In the genomic region with DNA sequence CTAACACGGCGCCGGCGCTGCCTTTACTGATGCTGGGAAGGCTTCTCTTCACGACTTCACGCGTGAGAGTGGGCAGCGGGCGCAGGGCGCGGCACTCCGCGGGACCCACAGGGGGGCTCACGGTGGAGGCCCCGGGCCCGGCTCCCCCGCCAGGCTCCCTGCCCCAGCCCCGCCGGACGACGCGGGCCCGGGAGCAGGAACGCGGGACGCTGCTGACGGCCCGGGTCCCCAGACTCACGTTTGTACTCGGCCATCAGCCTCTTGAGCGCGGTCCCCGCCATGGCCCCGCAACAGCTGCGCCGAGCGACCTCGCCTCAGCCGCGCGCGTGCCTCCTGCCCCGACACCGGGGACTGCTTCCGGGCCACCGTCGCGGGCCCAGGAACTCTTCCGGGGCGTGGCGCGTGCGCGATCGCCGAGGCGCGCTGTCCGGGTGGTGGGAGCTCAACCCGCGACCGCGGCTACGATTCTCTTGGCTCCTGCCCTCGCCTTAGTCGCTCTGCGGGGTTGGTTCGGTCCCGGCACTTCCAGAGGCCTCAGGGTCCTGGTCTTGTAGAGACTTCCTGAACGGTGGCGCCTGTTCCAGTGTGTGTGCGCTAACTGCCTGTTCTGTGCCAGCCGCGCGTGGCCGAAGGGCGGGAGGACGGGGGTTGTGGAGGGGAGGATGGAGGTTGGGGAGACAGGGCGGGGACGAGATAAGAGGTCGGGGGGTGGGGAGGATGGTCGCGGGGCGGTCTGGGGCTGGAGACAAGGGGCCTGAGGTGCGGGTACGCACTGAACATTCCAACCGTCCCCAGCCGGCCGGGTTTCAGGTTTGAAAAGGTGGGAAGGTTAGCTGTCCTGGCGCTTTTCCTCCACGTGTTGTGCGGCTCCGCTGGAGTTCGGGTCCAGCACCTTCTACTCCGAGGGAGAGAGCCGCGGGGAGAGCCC, we compare ENCODE assay signal across 8 cellular contexts. TPM values are rescaled to one million over a fixed set of nuclear protein-coding genes. Genes with fewer than 3 reads are reported as not detected.
A peak's percentile ranks its signal among the peaks of the same experiment; 100 is the strongest.
DNase-seq lines count a peak whose midpoint lies in the region; ATAC-seq and TF ChIP-seq lines count a peak whose summit lies in the region.

TSS of gene UBE2G2 (minus strand) at position 353 of the 928 bp plus-strand sequence. CDS start at position 281, 72 bp downstream.

- POLR2A ChIA-PET in Panc1 (lab: Charles Lee) = interaction anchor here (0.7 kb wide), 1 partner anchor 469 kb away, joined by 3 read pairs; no protein-coding TSS in a partner anchor

- H3K4me3 ChIP-seq in Panc1 (ENCODE audit: low read depth in 2 of 2, low read length in 2 of 2) = peak within 1 kb of the TSS; percentile 91 to 93

- H3K9me3 ChIP-seq in Panc1 (ENCODE audit: control insufficient read depth, insufficient read depth, low read depth, low read length) = no peaks in the 10 kb centered on the region

- in situ Hi-C loops in Caki2 (cut with HindIII; ENCODE audit: low pct_unique_long_range_greater_than_20kb, low sequenced_read_pairs) (loop anchor here (25.0 kb wide), 1 partner anchor 336 kb away; no protein-coding TSS in a partner anchor), Panc1 (cut with HindIII; ENCODE audit: low pct_unique_long_range_greater_than_20kb, low sequenced_read_pairs) (no loop called here)

- H3K27me3 ChIP-seq in Panc1 (ENCODE audit: control insufficient read depth, insufficient read depth, low read length) = no peaks in the 10 kb centered on the region

- TF ChIP-seq CTCF in Panc1 (IDR thresholded peaks at IDR 0.05) = no peak

- ATAC-seq in GM21447 (IDR thresholded peaks at IDR 0.05; ENCODE audit: unreplicated experiment) (peak; percentile 79), Panc1 (peak; percentile 95), esophagus mucosa (peak; percentile 88)

- H3K4me1 ChIP-seq in Panc1 (ENCODE audit: control insufficient read depth, insufficient read depth, low read length) = peaks cover 16% of the 10 kb centered on the region

- intact Hi-C loops in Panc1 (cut with micrococcal nuclease; ENCODE audit: unreplicated experiment) = loop anchor here (2.0 kb wide), 1 partner anchor 73 kb away; no protein-coding TSS in a partner anchor

- CTCF ChIA-PET in Panc1 (lab: Charles Lee) = no interaction called here

- peak within 1 kb of the TSS; percentile 89 for H3K27ac ChIP-seq in Panc1 (ENCODE audit: low read length)

- no peak for TF ChIP-seq RAD21 in Ishikawa (IDR thresholded peaks at IDR 0.05; ENCODE audit: low read depth)

- BruUV-seq in Panc1 (replicated peaks; lab: Mats Ljungman, UMichigan) = TSS peak; percentile 92

- TF ChIP-seq EP300 in Ishikawa (IDR thresholded peaks at IDR 0.05; ENCODE audit: borderline replicate concordance) = no peak

- peak; percentile 75 for DNase-seq in Caki2 (ENCODE audit: low read depth)
- DNase-seq in Panc1 (ENCODE audit: low read depth, low spot score) = no peak
- DNase-seq in activated T-cell treated with anti-CD3 and anti-CD28 coated beads, Interleukin-2, amount 50 U/mL, for 48 hours = peak; percentile 90 to 93
- peak; percentile 87 for DNase-seq in myocyte (ENCODE audit: low read depth)
- peak; percentile 54 to 83 for DNase-seq in stimulated activated CD8-positive, alpha-beta memory T cell treated with anti-CD3 and anti-CD28 coated beads, Interleukin-7, amount 100 ng/mL, for 4 hours (ENCODE audit: low read depth in 2 of 2)

- H3K36me3 ChIP-seq in Panc1 (ENCODE audit: control insufficient read depth, insufficient read depth, low read length) = peaks cover 11% of the 10 kb centered on the region

TF ChIP-seq in Ishikawa, 13 proteins besides CTCF, POLR2A, EP300 and RAD21:
- TF ChIP-seq TAF1 (IDR thresholded peaks at IDR 0.05; ENCODE audit: low read depth) (peak; percentile 81), MAX (IDR thresholded peaks at IDR 0.05) (peak; percentile 96), USF1 (IDR thresholded peaks at IDR 0.05) (0 out of 2 replicates have a peak, but pooled peaks have one; percentile 28), YY1 (IDR thresholded peaks at IDR 0.05; ENCODE audit: low read depth) (peak; percentile 66; the same call in 1 of the 2 replicates), CREB1 (IDR thresholded peaks at IDR 0.05; ENCODE audit: low read depth) (no peak), ZBTB7A (IDR thresholded peaks at IDR 0.05; ENCODE audit: low read depth) (no peak), FOXM1 (IDR thresholded peaks at IDR 0.05; ENCODE audit: borderline replicate concordance, low read depth) (no peak), TEAD4 (IDR thresholded peaks at IDR 0.05) (no peak), TCF12 (IDR thresholded peaks at IDR 0.05; ENCODE audit: low read depth) (peak; percentile 63), EGR1 (IDR thresholded peaks at IDR 0.05) (no peak)
- TF ChIP-seq, protein P1, sequence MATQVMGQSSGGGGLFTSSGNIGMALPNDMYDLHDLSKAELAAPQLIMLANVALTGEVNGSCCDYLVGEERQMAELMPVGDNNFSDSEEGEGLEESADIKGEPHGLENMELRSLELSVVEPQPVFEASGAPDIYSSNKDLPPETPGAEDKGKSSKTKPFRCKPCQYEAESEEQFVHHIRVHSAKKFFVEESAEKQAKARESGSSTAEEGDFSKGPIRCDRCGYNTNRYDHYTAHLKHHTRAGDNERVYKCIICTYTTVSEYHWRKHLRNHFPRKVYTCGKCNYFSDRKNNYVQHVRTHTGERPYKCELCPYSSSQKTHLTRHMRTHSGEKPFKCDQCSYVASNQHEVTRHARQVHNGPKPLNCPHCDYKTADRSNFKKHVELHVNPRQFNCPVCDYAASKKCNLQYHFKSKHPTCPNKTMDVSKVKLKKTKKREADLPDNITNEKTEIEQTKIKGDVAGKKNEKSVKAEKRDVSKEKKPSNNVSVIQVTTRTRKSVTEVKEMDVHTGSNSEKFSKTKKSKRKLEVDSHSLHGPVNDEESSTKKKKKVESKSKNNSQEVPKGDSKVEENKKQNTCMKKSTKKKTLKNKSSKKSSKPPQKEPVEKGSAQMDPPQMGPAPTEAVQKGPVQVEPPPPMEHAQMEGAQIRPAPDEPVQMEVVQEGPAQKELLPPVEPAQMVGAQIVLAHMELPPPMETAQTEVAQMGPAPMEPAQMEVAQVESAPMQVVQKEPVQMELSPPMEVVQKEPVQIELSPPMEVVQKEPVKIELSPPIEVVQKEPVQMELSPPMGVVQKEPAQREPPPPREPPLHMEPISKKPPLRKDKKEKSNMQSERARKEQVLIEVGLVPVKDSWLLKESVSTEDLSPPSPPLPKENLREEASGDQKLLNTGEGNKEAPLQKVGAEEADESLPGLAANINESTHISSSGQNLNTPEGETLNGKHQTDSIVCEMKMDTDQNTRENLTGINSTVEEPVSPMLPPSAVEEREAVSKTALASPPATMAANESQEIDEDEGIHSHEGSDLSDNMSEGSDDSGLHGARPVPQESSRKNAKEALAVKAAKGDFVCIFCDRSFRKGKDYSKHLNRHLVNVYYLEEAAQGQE (IDR thresholded peaks at IDR 0.05; ENCODE audit: low read depth) = no peak
TF ChIP-seq in Ishikawa: peak in this region for 5.

RNA-seq across cellular contexts. Expression of gene UBE2G2, which starts in this region (rescaled TPM):
- total RNA-seq in Caki2 (2014; rRNA removed; shearing (Covaris generic); ENCODE audit: low replicate concordance) = 43.8 and 50.0 TPM in 2 replicates
- total RNA-seq in Panc1 (2021; ENCODE audit: unreplicated experiment) (77.4 TPM), esophagus mucosa (35.8 TPM), myocyte (98.0 and 99.8 TPM in 2 replicates)
- polyA plus RNA-seq in Panc1 (2012; ENCODE audit: insufficient read length) = 69.4 TPM
- polyA plus RNA-seq in myocyte (2012) = 113 TPM
